10 cellular contexts compared by ENCODE assay signal in the genomic region with DNA sequence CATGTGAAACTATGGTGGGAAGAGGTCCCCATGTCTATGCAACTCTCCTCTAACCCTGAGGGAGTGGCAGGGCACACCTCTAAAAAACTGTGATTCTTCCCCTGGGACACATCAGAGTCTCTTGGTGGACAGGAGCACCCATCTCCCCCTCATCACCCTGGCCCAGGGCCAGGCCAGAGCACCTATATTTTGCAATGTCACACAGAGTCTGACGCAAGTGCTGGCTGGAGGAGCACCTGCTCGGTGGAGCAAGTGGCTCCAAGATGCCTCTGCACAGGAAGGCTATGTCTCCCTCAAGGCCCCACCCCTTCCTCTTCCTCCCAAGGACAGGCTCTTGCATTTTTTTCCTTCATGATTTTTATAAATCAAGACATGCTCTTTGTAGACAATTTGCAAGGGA. TPM values are rescaled to one million over a fixed set of nuclear protein-coding genes. Genes with fewer than 3 reads are reported as not detected.
DNase-seq lines count a peak whose midpoint lies in the region; ATAC-seq and TF ChIP-seq lines count a peak whose summit lies in the region.
"Had no signal": no experiment of that assay in that cellular context is flagged by ENCODE, and none has a peak within 500 bp of the region (broad histone marks: within the 10 kb centered on the region; RNA-seq: fewer than 3 reads in every experiment).

No MANE protein-coding gene starts in this region.

- H4K20me1 ChIP-seq in Karpas-422 (ENCODE audit: insufficient read depth, low read depth, low read length), result peaks cover 30% of the 10 kb centered on the region

- H3K4me1 Mint-ChIP-seq in activated naive CD4-positive, alpha-beta T cell treated with anti-CD3 and anti-CD28 coated beads, Interleukin-2, amount 50 U/mL, for 24 hours, result peaks cover 51% of the 10 kb centered on the region

- peak overlapping the region; percentile 48; the same call in 1 of the 2 replicates for H3K4me3 ChIP-seq in Karpas-422 (ENCODE audit: low read length)
- H3K4me3 ChIP-seq in colonic mucosa, result no peak overlapping the region
- no peak overlapping the region for H3K4me3 ChIP-seq in transverse colon
- H3K4me3 ChIP-seq: ascending aorta had no signal

- no peaks in the 10 kb centered on the region for H3K9me3 Mint-ChIP-seq in activated naive CD4-positive, alpha-beta T cell treated with anti-CD3 and anti-CD28 coated beads, Interleukin-2, amount 50 U/mL, for 24 hours

- no peaks in the 10 kb centered on the region for H3K27me3 ChIP-seq in Karpas-422 (ENCODE audit: low read length)
- H3K27me3 ChIP-seq in colonic mucosa, result no peaks in the 10 kb centered on the region
- H3K27me3 ChIP-seq in transverse colon, result no peaks in the 10 kb centered on the region
- H3K27me3 ChIP-seq: ascending aorta had no signal

- peak overlapping the region; percentile 66 for H3K4me2 ChIP-seq in Karpas-422 (ENCODE audit: low read depth, low read length, poor library complexity, severe bottlenecking)

- 38% methylated on average over 2 of the region's 2 CpGs; no CpG with 5 or more reads in 1 of the 2 donors for WGBS in transverse colon (ENCODE audit: low coverage in 1 of 2), 2 donors

- intact Hi-C loops in colonic mucosa (cut with DNase I) (no loop called here), transverse colon (cut with DNase I; ENCODE audit: low total_unique reads) (no loop called here)

- no peak overlapping the region for H2AFZ ChIP-seq in Karpas-422 (ENCODE audit: low read length)

- TF ChIP-seq POLR2A in transverse colon (IDR thresholded peaks at IDR 0.05), result no peak

- TF ChIP-seq CTCF in colonic mucosa (IDR thresholded peaks at IDR 0.05), result no peak
- no peak for TF ChIP-seq CTCF in transverse colon (IDR thresholded peaks at IDR 0.05)

- in situ Hi-C loops in transverse colon (cut with MboI; ENCODE audit: low pct_ligation_motif_present in 1 of 4, low pct_unique_long_range_greater_than_20kb in 1 of 4, low sequenced_read_pairs in 3 of 4), result no loop called here

- peaks cover 5% of the 10 kb centered on the region for H3K36me3 Mint-ChIP-seq in activated naive CD4-positive, alpha-beta T cell treated with anti-CD3 and anti-CD28 coated beads, Interleukin-2, amount 50 U/mL, for 24 hours

- H3K27ac Mint-ChIP-seq in activated naive CD4-positive, alpha-beta T cell treated with anti-CD3 and anti-CD28 coated beads, Interleukin-2, amount 50 U/mL, for 24 hours, result peak overlapping the region; percentile 96

- ATAC-seq in GM21367 (IDR thresholded peaks at IDR 0.05; ENCODE audit: unreplicated experiment), result no peak

- H3K27ac ChIP-seq in Karpas-422 (ENCODE audit: low read length) (peak overlapping the region; percentile 97), colonic mucosa (peak overlapping the region; percentile 5), transverse colon (peak overlapping the region in 3 of 4 donors; percentile 54 to 72 (median 62))

- H3K9me3 ChIP-seq in Karpas-422 (ENCODE audit: low read length), result no peaks in the 10 kb centered on the region
- H3K9me3 ChIP-seq in colonic mucosa, result no peaks in the 10 kb centered on the region
- H3K9me3 ChIP-seq in transverse colon, result no peaks in the 10 kb centered on the region
- H3K9me3 ChIP-seq: ascending aorta had no signal

- H3K4me1 ChIP-seq in Karpas-422 (ENCODE audit: low read length), result peaks cover 90% of the 10 kb centered on the region
- peaks cover 16% of the 10 kb centered on the region for H3K4me1 ChIP-seq in colonic mucosa
- H3K4me1 ChIP-seq in transverse colon, result peaks cover 15 to 41% (median 22%) of the 10 kb centered on the region in 4 donors

- H3K36me3 ChIP-seq in Karpas-422 (ENCODE audit: insufficient read depth, low read length) (peaks cover 27% of the 10 kb centered on the region), colonic mucosa (peaks cover 19% of the 10 kb centered on the region), transverse colon (peaks cover 0 to 41% (median 12%) of the 10 kb centered on the region in 4 donors)

- DNase-seq in activated naive CD4-positive, alpha-beta T cell (lab: John Stamatoyannopoulos, UW), result no peak
- DNase-seq in Karpas-422, result peak; percentile 82
- DNase-seq in colonic mucosa, result no peak
- peak; percentile 56 for DNase-seq in transverse colon
- DNase-seq in NCI-H2107 treated with DMSO at 0.1 percent for 48 hours (lab: John Stamatoyannopoulos, UW; ENCODE audit: unreplicated experiment), result no peak
- no peak for DNase-seq in DMS79 treated with DMSO at 0.1 percent for 48 hours (lab: John Stamatoyannopoulos, UW)
- DNase-seq: foreskin fibroblast had no signal

- H3K79me2 ChIP-seq in Karpas-422 (ENCODE audit: low read length), result 0 out of 2 replicates have a peak, but pooled peaks cover 3% of the 10 kb centered on the region

- H3K9ac ChIP-seq in Karpas-422 (ENCODE audit: low read length) (peak overlapping the region; percentile 39), colonic mucosa (ENCODE audit: low read depth in 2 of 2, low read length in 2 of 2) (no peak overlapping the region)

- no peak for TF ChIP-seq EP300 in transverse colon (IDR thresholded peaks at IDR 0.05; ENCODE audit: low read depth)

- peak overlapping the region; percentile 61 for H3K4me3 Mint-ChIP-seq in activated naive CD4-positive, alpha-beta T cell treated with anti-CD3 and anti-CD28 coated beads, Interleukin-2, amount 50 U/mL, for 24 hours

- H3K27me3 Mint-ChIP-seq in activated naive CD4-positive, alpha-beta T cell treated with anti-CD3 and anti-CD28 coated beads, Interleukin-2, amount 50 U/mL, for 24 hours, result no peaks in the 10 kb centered on the region

- H3K9me2 ChIP-seq in Karpas-422 (replicated peaks; ENCODE audit: insufficient read depth, low read length), result no peaks in the 10 kb centered on the region

RNA-seq across cellular contexts. Expression of a gene that starts 13.3 kb away (rescaled TPM):
- 27.4 and 34.2 TPM in 2 replicates for total RNA-seq in Karpas-422 (2014; rRNA removed; shearing (Covaris generic); ENCODE audit: low replicate concordance)
- 1 to 10 TPM; 2.4 to 5.6 TPM for total RNA-seq in colonic mucosa
- total RNA-seq in transverse colon, result 10 to 100 TPM in 2 of 4 donors, 1 to 10 TPM in 2; 4.9 to 12.3 (median 8.6) TPM

Comparison
In these comparisons a context has a peak if more than half of its experiments do, and no peak if none do; other contexts are left out.
1. DNase-seq: peak in Karpas-422 (single experiment) and transverse colon (single experiment); none in activated naive CD4-positive, alpha-beta T cell (0 of 4), colonic mucosa (single experiment), NCI-H2107 treated with DMSO at 0.1 percent for 48 hours (single experiment) and DMS79 treated with DMSO at 0.1 percent for 48 hours (single experiment).
2. H3K27ac ChIP-seq: peak in every context shown above with its lines; median percentile 97 in Karpas-422; 62 in transverse colon; 5 in colonic mucosa.